Comparison of ENCODE assay signal across 15 cellular contexts in genomic region chr11:68524681-68525080, GRCh38.
DNase-seq lines count a peak whose midpoint lies in the region; ATAC-seq and TF ChIP-seq lines count a peak whose summit lies in the region.
"Had no signal": no experiment of that assay in that cellular context is flagged by ENCODE, and none has a peak within 500 bp of the region (broad histone marks: within the 10 kb centered on the region; RNA-seq: fewer than 3 reads in every experiment).

No MANE protein-coding gene starts in this region.

- intact Hi-C loops in activated T-helper 1 cell treated with anti-CD3 and anti-CD28 coated beads, Interleukin-12 subunit alpha, Interleukin-12 subunit beta, Interleukin-2, Interleukin-4 antibody, amounts not matched to agents 30 ng/mL and 10 ng/mL and 1 ng/mL, durations not matched to agents 14 hours and 24 hours and 36 hours (cut with micrococcal nuclease) = no loop called here

- peaks cover 100% of the 10 kb centered on the region for H3K36me3 Mint-ChIP-seq in activated T-cell treated with anti-CD3 and anti-CD28 coated beads, Interleukin-2, amount 50 U/mL, for 24 hours (ENCODE audit: low read depth)
- peaks cover 68% of the 10 kb centered on the region for H3K36me3 Mint-ChIP-seq in activated T-helper 1 cell treated with anti-CD3 and anti-CD28 coated beads, Interleukin-12 subunit alpha, Interleukin-12 subunit beta, Interleukin-2, Interleukin-4 antibody, amounts not matched to agents 30 ng/mL and 10 ng/mL and 1 ng/mL, durations not matched to agents 14 hours and 24 hours and 36 hours (ENCODE audit: low read depth)
- peaks cover 73% of the 10 kb centered on the region for H3K36me3 Mint-ChIP-seq in stimulated activated memory B cell treated with anti-CD40 and anti-IgM and Interleukin-4, amounts not matched to agents 10 μg/mL and 1 μg/mL and 100 μg/mL, for 72 hours

- H3K9me3 Mint-ChIP-seq in activated T-cell treated with anti-CD3 and anti-CD28 coated beads, Interleukin-2, amount 50 U/mL, for 24 hours = no peaks in the 10 kb centered on the region
- no peaks in the 10 kb centered on the region for H3K9me3 Mint-ChIP-seq in activated T-helper 1 cell treated with anti-CD3 and anti-CD28 coated beads, Interleukin-12 subunit alpha, Interleukin-12 subunit beta, Interleukin-2, Interleukin-4 antibody, amounts not matched to agents 30 ng/mL and 10 ng/mL and 1 ng/mL, durations not matched to agents 14 hours and 24 hours and 36 hours
- no peaks in the 10 kb centered on the region for H3K9me3 Mint-ChIP-seq in stimulated activated memory B cell treated with anti-CD40 and anti-IgM and Interleukin-4, amounts not matched to agents 10 μg/mL and 1 μg/mL and 100 μg/mL, for 72 hours

- no peak for TF ChIP-seq POLR2A in erythroblast (IDR thresholded peaks at IDR 0.05; ENCODE audit: low read length)

- H3K4me3 Mint-ChIP-seq in activated T-cell treated with anti-CD3 and anti-CD28 coated beads, Interleukin-2, amount 50 U/mL, for 24 hours = no peak overlapping the region
- no peak overlapping the region for H3K4me3 Mint-ChIP-seq in activated T-helper 1 cell treated with anti-CD3 and anti-CD28 coated beads, Interleukin-12 subunit alpha, Interleukin-12 subunit beta, Interleukin-2, Interleukin-4 antibody, amounts not matched to agents 30 ng/mL and 10 ng/mL and 1 ng/mL, durations not matched to agents 14 hours and 24 hours and 36 hours
- no peak overlapping the region for H3K4me3 Mint-ChIP-seq in stimulated activated memory B cell treated with anti-CD40 and anti-IgM and Interleukin-4, amounts not matched to agents 10 μg/mL and 1 μg/mL and 100 μg/mL, for 72 hours

- ATAC-seq in left lobe of liver = peak; percentile 22
- no peak for ATAC-seq in stimulated activated memory B cell treated with anti-CD40 and anti-IgM and Interleukin-4, amounts not matched to agents 10 μg/mL and 1 μg/mL and 100 μg/mL, for 72 hours
- ATAC-seq: foreskin keratinocyte had no signal

- peaks cover 87% of the 10 kb centered on the region for H3K4me1 Mint-ChIP-seq in activated T-cell treated with anti-CD3 and anti-CD28 coated beads, Interleukin-2, amount 50 U/mL, for 24 hours (ENCODE audit: low read depth)
- H3K4me1 Mint-ChIP-seq in activated T-helper 1 cell treated with anti-CD3 and anti-CD28 coated beads, Interleukin-12 subunit alpha, Interleukin-12 subunit beta, Interleukin-2, Interleukin-4 antibody, amounts not matched to agents 30 ng/mL and 10 ng/mL and 1 ng/mL, durations not matched to agents 14 hours and 24 hours and 36 hours (ENCODE audit: low read depth) = peaks cover 72% of the 10 kb centered on the region
- peaks cover 45% of the 10 kb centered on the region for H3K4me1 Mint-ChIP-seq in stimulated activated memory B cell treated with anti-CD40 and anti-IgM and Interleukin-4, amounts not matched to agents 10 μg/mL and 1 μg/mL and 100 μg/mL, for 72 hours

- H3K27ac Mint-ChIP-seq in activated T-cell treated with anti-CD3 and anti-CD28 coated beads, Interleukin-2, amount 50 U/mL, for 24 hours = peak overlapping the region; percentile 72
- peak overlapping the region; percentile 10 for H3K27ac Mint-ChIP-seq in activated T-helper 1 cell treated with anti-CD3 and anti-CD28 coated beads, Interleukin-12 subunit alpha, Interleukin-12 subunit beta, Interleukin-2, Interleukin-4 antibody, amounts not matched to agents 30 ng/mL and 10 ng/mL and 1 ng/mL, durations not matched to agents 14 hours and 24 hours and 36 hours
- H3K27ac Mint-ChIP-seq in stimulated activated memory B cell treated with anti-CD40 and anti-IgM and Interleukin-4, amounts not matched to agents 10 μg/mL and 1 μg/mL and 100 μg/mL, for 72 hours = peak overlapping the region; percentile 55

- H3K27me3 Mint-ChIP-seq in activated T-cell treated with anti-CD3 and anti-CD28 coated beads, Interleukin-2, amount 50 U/mL, for 24 hours = no peaks in the 10 kb centered on the region
- no peaks in the 10 kb centered on the region for H3K27me3 Mint-ChIP-seq in activated T-helper 1 cell treated with anti-CD3 and anti-CD28 coated beads, Interleukin-12 subunit alpha, Interleukin-12 subunit beta, Interleukin-2, Interleukin-4 antibody, amounts not matched to agents 30 ng/mL and 10 ng/mL and 1 ng/mL, durations not matched to agents 14 hours and 24 hours and 36 hours (ENCODE audit: insufficient read depth)
- no peaks in the 10 kb centered on the region for H3K27me3 Mint-ChIP-seq in stimulated activated memory B cell treated with anti-CD40 and anti-IgM and Interleukin-4, amounts not matched to agents 10 μg/mL and 1 μg/mL and 100 μg/mL, for 72 hours

- DNase-seq in activated T-cell treated with anti-CD3 and anti-CD28 coated beads, Interleukin-2, amount 50 U/mL, for 24 hours = no peak
- DNase-seq in activated T-cell treated with anti-CD3 and anti-CD28 coated beads for 4 hours = no peak
- no peak for DNase-seq in activated T-helper 1 cell treated with anti-CD3 and anti-CD28 coated beads, Interleukin-12 subunit alpha, Interleukin-12 subunit beta, Interleukin-2, Interleukin-4 antibody, amounts not matched to agents 30 ng/mL and 10 ng/mL and 1 ng/mL, durations not matched to agents 14 hours and 24 hours and 36 hours (ENCODE audit: low spot score)
- no peak for DNase-seq in left lobe of liver (ENCODE audit: low spot score)
- no peak for DNase-seq in erythroblast (lab: John Stamatoyannopoulos, UW)
- no peak for DNase-seq in DMS153 treated with DMSO at 0.1 percent for 48 hours (lab: John Stamatoyannopoulos, UW; ENCODE audit: unreplicated experiment)
- no peak for DNase-seq in GDM1 (lab: John Stamatoyannopoulos, UW)
- DNase-seq: DMS 273 treated with DMSO at 0.1 percent for 48 hours, foreskin keratinocyte, kidney glomerular epithelial cell, NCI-H187 treated with DMSO at 0.1 percent for 48 hours, NCI-H82, spleen, tibial artery had no signal

Comparison
In these comparisons a context has a peak if more than half of its experiments do, and no peak if none do; other contexts are left out.
1. H3K27ac Mint-ChIP-seq: peak in every context shown above with its lines; median percentile 72 in activated T-cell treated with anti-CD3 and anti-CD28 coated beads, Interleukin-2, amount 50 U/mL, for 24 hours; 55 in stimulated activated memory B cell treated with anti-CD40 and anti-IgM and Interleukin-4, amounts not matched to agents 10 μg/mL and 1 μg/mL and 100 μg/mL, for 72 hours; 10 in activated T-helper 1 cell treated with anti-CD3 and anti-CD28 coated beads, Interleukin-12 subunit alpha, Interleukin-12 subunit beta, Interleukin-2, Interleukin-4 antibody, amounts not matched to agents 30 ng/mL and 10 ng/mL and 1 ng/mL, durations not matched to agents 14 hours and 24 hours and 36 hours.